In the genomic region with DNA sequence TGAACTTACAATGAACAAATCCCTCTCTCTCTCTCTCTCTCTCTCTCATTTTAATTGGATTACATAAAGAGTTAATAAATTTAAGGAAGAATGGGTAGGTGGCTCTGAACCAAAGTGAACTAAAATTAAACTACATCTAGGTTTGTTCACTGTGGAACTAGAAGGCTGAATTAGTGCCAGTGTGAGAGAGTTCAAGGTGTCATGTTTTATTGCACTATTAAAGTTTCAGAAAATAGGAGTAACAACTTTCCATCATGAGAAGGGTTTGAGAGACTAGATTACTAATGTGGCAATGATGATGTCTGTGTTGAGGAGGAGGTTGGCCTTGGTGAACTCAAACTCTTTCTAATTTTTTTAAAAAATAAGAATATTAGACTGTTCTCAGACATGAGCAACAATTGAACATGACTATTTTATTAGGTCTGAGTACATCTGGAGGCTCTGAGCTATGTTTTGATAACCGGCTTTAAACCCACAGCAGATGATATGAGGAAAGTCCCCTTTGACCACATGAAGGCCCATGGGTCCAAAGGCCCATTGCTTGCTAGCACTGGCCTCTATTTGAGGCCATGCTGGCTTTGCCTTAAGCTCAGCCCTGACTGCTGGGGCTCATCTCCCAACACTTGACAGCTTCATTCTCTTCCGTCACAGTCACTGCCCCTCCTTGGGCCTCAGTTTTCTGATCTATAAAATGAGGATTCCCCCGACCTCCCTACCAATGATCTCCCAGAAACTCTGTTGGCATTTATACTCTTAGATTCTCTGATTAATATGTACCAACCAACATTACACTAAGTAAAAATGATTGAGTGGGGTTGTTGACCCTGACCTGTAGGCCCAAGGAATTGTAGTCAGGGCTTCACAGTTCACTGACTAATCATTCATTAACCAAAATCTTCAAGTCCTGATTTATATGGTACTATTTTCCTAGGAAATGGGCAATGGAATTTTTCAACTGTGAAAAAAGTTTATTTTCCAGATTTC, we compare ENCODE assay signal across 25 cellular contexts. TPM values are rescaled to one million over a fixed set of nuclear protein-coding genes. Genes with fewer than 3 reads are reported as not detected.
A peak's percentile ranks its signal among the peaks of the same experiment; 100 is the strongest.
DNase-seq lines count a peak whose midpoint lies in the region; ATAC-seq, FAIRE-seq and TF ChIP-seq lines count a peak whose summit lies in the region.
"Had no signal": no experiment of that assay in that cellular context is flagged by ENCODE, and none has a peak within 500 bp of the region (broad histone marks: within the 10 kb centered on the region; RNA-seq: fewer than 3 reads in every experiment).

No MANE protein-coding gene starts in this region.

- no peak overlapping the region for H3K23ac ChIP-seq in neuronal stem cell (ENCODE audit: low read depth, low read length, poor library complexity)

- CTCF ChIA-PET in PC-3 (lab: Charles Lee) = interaction anchor here (0.8 kb wide), 1 partner anchor 39 kb away, joined by 3 read pairs; no protein-coding TSS in a partner anchor

- no CpG with 5 or more reads among the region's 3 CpGs for WGBS in neuronal stem cell (ENCODE audit: extremely low coverage in 2 of 2, insufficient read length in 2 of 2, insufficient replicate concordance in 1 of 2), 2 donors

- no peak overlapping the region for H2BK15ac ChIP-seq in neuronal stem cell (ENCODE audit: low read length)

- 0 out of 2 replicates have a peak overlapping the region, but pooled peaks have one; percentile 59 for H3K27ac ChIP-seq in PC-3 (ENCODE audit: low read length)
- no peak overlapping the region for H3K27ac ChIP-seq in neuronal stem cell (replicated peaks; ENCODE audit: low read length)
- H3K27ac ChIP-seq: HL-60, left lung, neural progenitor cell, prostate gland, upper lobe of left lung had no signal

- peak; percentile 39 for FAIRE-seq in GM18507 (lab: Jason Lieb, UNC)
- FAIRE-seq: endothelial cell of umbilical vein, frontal cortex had no signal

- no peaks in the 10 kb centered on the region for H4K20me1 ChIP-seq in PC-3 (ENCODE audit: low read length)

- H2BK12ac ChIP-seq in neuronal stem cell (ENCODE audit: low read length) = no peak overlapping the region

- H4K91ac ChIP-seq in neuronal stem cell (ENCODE audit: low read depth, low read length, poor library complexity) = no peak overlapping the region

- ATAC-seq in PC-3 (peak; percentile 16), HG03196 (IDR thresholded peaks at IDR 0.05; ENCODE audit: unreplicated experiment) (no peak), GM19452 (IDR thresholded peaks at IDR 0.05; ENCODE audit: unreplicated experiment) (no peak)
- ATAC-seq: activated naive CD8-positive, alpha-beta T cell treated with anti-CD3 and anti-CD28 coated beads, Interleukin-2, amount 50 U/mL, for 24 hours; left lung had no signal

- no peak overlapping the region for H3K9ac ChIP-seq in PC-3 (ENCODE audit: low read length)
- no peak overlapping the region for H3K9ac ChIP-seq in neuronal stem cell (ENCODE audit: low read depth, low read length, poor library complexity)
- H3K9ac ChIP-seq: neural progenitor cell had no signal

- H3K4me3 ChIP-seq in PC-3 (ENCODE audit: low read length) = no peak overlapping the region
- H3K4me3 ChIP-seq in foreskin fibroblast (ENCODE audit: low read depth in 1 of 2, low read length in 2 of 2) = no peak overlapping the region
- H3K4me3 ChIP-seq in neuronal stem cell (ENCODE audit: low read length in 2 of 2) = no peak overlapping the region
- H3K4me3 ChIP-seq: left lung, neural progenitor cell, prostate gland, upper lobe of left lung had no signal

- no TSS peak for BruUV-seq in PC-3 (replicated peaks; lab: Mats Ljungman, UMichigan)

- H3K27me3 ChIP-seq in PC-3 (ENCODE audit: low read length) (no peaks in the 10 kb centered on the region), neuronal stem cell (ENCODE audit: control insufficient read depth in 3 of 3, insufficient read depth in 3 of 3, low read depth in 1 of 3, low read length in 3 of 3) (no peaks in the 10 kb centered on the region)
- H3K27me3 ChIP-seq: left lung, neural progenitor cell, upper lobe of left lung had no signal

- no peak for DNase-seq in GM18507 (ENCODE audit: extremely low spot score, insufficient read length, low read depth)
- DNase-seq in PC-3 = peak; percentile 31
- DNase-seq in foreskin fibroblast = peak; percentile 73 to 78
- DNase-seq in neuronal stem cell (ENCODE audit: low spot score) = no peak
- no peak for DNase-seq in middle frontal gyrus (ENCODE audit: extremely low spot score, low spot score)
- no peak for DNase-seq in LoVo (ENCODE audit: low spot score)
- DNase-seq: activated CD8-positive, alpha-beta memory T cell treated with anti-CD3 and anti-CD28 coated beads, Interleukin-2, amount 50 U/mL, for 4 hours; activated effector memory CD4-positive, alpha-beta T cell treated with Interleukin-2 at 50 U/mL for 16 hours; activated naive CD8-positive, alpha-beta T cell treated with anti-CD3 and anti-CD28 coated beads, Interleukin-2, amount 50 U/mL, for 24 hours; CD8-positive, alpha-beta memory T cell; DMS53; H9; left lung; NCI-H526 treated with DMSO at 0.1 percent for 48 hours; upper lobe of left lung had no signal

- no peaks in the 10 kb centered on the region for H3K36me3 ChIP-seq in PC-3 (ENCODE audit: low read depth, low read length)
- H3K36me3 ChIP-seq in neuronal stem cell (replicated peaks in 1 of 2; ENCODE audit: control insufficient read depth in 2 of 2, insufficient read depth in 2 of 2, low read length in 2 of 2) = no peaks in the 10 kb centered on the region
- H3K36me3 ChIP-seq: left lung, neural progenitor cell, prostate gland, upper lobe of left lung had no signal

- H3K4me2 ChIP-seq in PC-3 (ENCODE audit: low read length) = no peak overlapping the region
- no peak overlapping the region for H3K4me2 ChIP-seq in neuronal stem cell (ENCODE audit: insufficient read depth, low read length, poor library complexity, severe bottlenecking)
- H3K4me2 ChIP-seq: neural progenitor cell had no signal

- H2AFZ ChIP-seq in PC-3 (ENCODE audit: low read length) (no peak overlapping the region), neuronal stem cell (ENCODE audit: low read length) (no peak overlapping the region)
- H2AFZ ChIP-seq: neural progenitor cell had no signal

- intact Hi-C loops in PC-3 (cut with micrococcal nuclease) = loop anchor here (5.0 to 10.0 kb wide), 3 partner anchors 83 to 467 kb away; no protein-coding TSS in a partner anchor

- no peak overlapping the region for H2BK5ac ChIP-seq in neuronal stem cell (ENCODE audit: low read length)

- no peak for TF ChIP-seq CTCF in PC-3 (conservative IDR thresholded peaks at IDR 0.05; ENCODE audit: low read depth, low read length)
- no peak for TF ChIP-seq CTCF in foreskin fibroblast (IDR thresholded peaks at IDR 0.05; ENCODE audit: low read depth, low read length)

- no peak overlapping the region for H3K4ac ChIP-seq in neuronal stem cell (ENCODE audit: low read length)

- H4K8ac ChIP-seq in neuronal stem cell (ENCODE audit: low read depth, low read length) = peak overlapping the region; percentile 65

- H3K4me1 ChIP-seq in PC-3 (ENCODE audit: insufficient read depth, low read length) = peaks cover 53% of the 10 kb centered on the region
- no peaks in the 10 kb centered on the region for H3K4me1 ChIP-seq in neuronal stem cell (ENCODE audit: control insufficient read depth in 2 of 2, insufficient read depth in 1 of 2, low read depth in 1 of 2, low read length in 2 of 2)
- H3K4me1 ChIP-seq: left lung, neural progenitor cell, prostate gland, upper lobe of left lung had no signal

- H3F3A ChIP-seq in PC-3 (ENCODE audit: low read length, unreplicated experiment) = no peaks in the 10 kb centered on the region

- H2BK120ac ChIP-seq in neuronal stem cell (ENCODE audit: low read depth, low read length) = no peak overlapping the region

- H3K9me2 ChIP-seq in PC-3 (replicated peaks; ENCODE audit: low read length) = no peaks in the 10 kb centered on the region

- POLR2A ChIA-PET in PC-3 (lab: Charles Lee; ENCODE audit: unreplicated experiment) = no interaction called here

- no peak overlapping the region for H3K18ac ChIP-seq in neuronal stem cell (ENCODE audit: low read length)

- H3K79me1 ChIP-seq in neuronal stem cell (ENCODE audit: low read depth, low read length) = no peaks in the 10 kb centered on the region

- peak overlapping the region; percentile 21 for H3K14ac ChIP-seq in neuronal stem cell (ENCODE audit: low read length)

- no peaks in the 10 kb centered on the region for H3K79me2 ChIP-seq in PC-3 (ENCODE audit: low read length)

- H3K9me3 ChIP-seq in PC-3 (ENCODE audit: low read length) (no peaks in the 10 kb centered on the region), neuronal stem cell (replicated peaks in 1 of 2; ENCODE audit: control insufficient read depth in 2 of 2, insufficient read depth in 1 of 2, low read depth in 1 of 2, low read length in 2 of 2) (no peaks in the 10 kb centered on the region)
- H3K9me3 ChIP-seq: left lung, prostate gland, upper lobe of left lung had no signal

- no peak overlapping the region for H2AK5ac ChIP-seq in neuronal stem cell (ENCODE audit: low read depth, low read length)

RNA-seq across cellular contexts. Expression of gene TINAG, which starts 24.1 kb away (rescaled TPM):
- total RNA-seq in PC-3 (2014; rRNA removed) = not detected in 2 replicates
- not detected for polyA plus RNA-seq in neuronal stem cell (2013, experiment 1 of 2)
- not detected for polyA plus RNA-seq in neuronal stem cell (2013, experiment 2 of 2)
- total RNA-seq: CD8-positive, alpha-beta memory T cell; endothelial cell of umbilical vein; H9; left lung; mononuclear cell; OCI-LY7; prostate gland; upper lobe of left lung had no signal
- polyA plus RNA-seq: CD8-positive, alpha-beta memory T cell; endothelial cell of umbilical vein; IgD-negative memory B cell had no signal

Comparison
In these comparisons a context has a peak if more than half of its experiments do, and no peak if none do; other contexts are left out.
1. DNase-seq: peak in PC-3 (single experiment) and foreskin fibroblast (2 of 2); none in GM18507 (single experiment), neuronal stem cell (single experiment), middle frontal gyrus (single experiment) and LoVo (single experiment).